ENCODE assay signal across 17 cellular contexts in genomic region chr7:19113855-19114590, GRCh38. TPM values are rescaled to one million over a fixed set of nuclear protein-coding genes. Genes with fewer than 3 reads are reported as not detected.
A peak's percentile ranks its signal among the peaks of the same experiment; 100 is the strongest.
DNase-seq lines count a peak whose midpoint lies in the region; ATAC-seq, FAIRE-seq and TF ChIP-seq lines count a peak whose summit lies in the region.
"Had no signal": no experiment of that assay in that cellular context is flagged by ENCODE, and none has a peak within 500 bp of the region (broad histone marks: within the 10 kb centered on the region; RNA-seq: fewer than 3 reads in every experiment).

No MANE protein-coding gene starts in this region.

- H3K36me3 ChIP-seq in BJ (ENCODE audit: control insufficient read depth, insufficient read depth, low read length) (no peaks in the 10 kb centered on the region; the same call in 1 of the 2 replicates), PC-9 (ENCODE audit: low read depth) (no peaks in the 10 kb centered on the region), esophagus muscularis mucosa (no peaks in the 10 kb centered on the region), ovary (no peaks in the 10 kb centered on the region)

- CTCF ChIA-PET in BJ (lab: Yijun Ruan, JAX) (interaction anchor here (0.6 to 2.3 kb wide), 3 partner anchors 9 to 761 kb away, joined by 3 to 10 read pairs (median 5); no protein-coding TSS in a partner anchor), PC-9 (lab: Charles Lee) (no interaction called here)

- FAIRE-seq in GM19239 (lab: Jason Lieb, UNC), result no peak

- intact Hi-C loops in PC-9 (cut with micrococcal nuclease; ENCODE audit: unreplicated experiment) (no loop called here), esophagus muscularis mucosa (cut with DNase I) (no loop called here), ovary (cut with DNase I) (no loop called here)

- no peaks in the 10 kb centered on the region for H3K79me2 ChIP-seq in PC-9 (ENCODE audit: low read depth)

- H3K9me2 ChIP-seq in PC-9 (ENCODE audit: insufficient read depth), result no peaks in the 10 kb centered on the region

- TF ChIP-seq CTCF in BJ (IDR thresholded peaks at IDR 0.05; ENCODE audit: insufficient read depth, low read depth, low read length) (no peak), PC-9 (conservative IDR thresholded peaks at IDR 0.05) (no peak), esophagus muscularis mucosa (IDR thresholded peaks at IDR 0.05) (no peak), ovary (IDR thresholded peaks at IDR 0.05) (no peak)

- H4K20me1 ChIP-seq in PC-9 (ENCODE audit: insufficient read depth), result no peaks in the 10 kb centered on the region

- no peaks in the 10 kb centered on the region for H3F3A ChIP-seq in PC-9 (ENCODE audit: insufficient read depth, low read depth)

- TF ChIP-seq POLR2A in esophagus muscularis mucosa (IDR thresholded peaks at IDR 0.05; ENCODE audit: low read depth) (no peak), ovary (IDR thresholded peaks at IDR 0.05) (no peak)

- no peak for DNase-seq in BJ (ENCODE audit: low read depth)
- no peak for DNase-seq in PC-9
- DNase-seq in esophagus muscularis mucosa (ENCODE audit: extremely low spot score), result no peak
- DNase-seq in ovary, result no peak
- no peak for DNase-seq in GM19239 (ENCODE audit: insufficient read length, low spot score)
- DNase-seq in DMS79 (lab: John Stamatoyannopoulos, UW), result no peak
- DNase-seq: CD4-positive, alpha-beta memory T cell; NCI-H446 treated with DMSO at 0.1 percent for 48 hours; stimulated activated naive CD4-positive, alpha-beta T cell; T-helper 17 cell had no signal

- ATAC-seq in GM19395 (IDR thresholded peaks at IDR 0.05; ENCODE audit: unreplicated experiment) (no peak), GM21619 (IDR thresholded peaks at IDR 0.05; ENCODE audit: unreplicated experiment) (no peak)
- ATAC-seq: Panc1, T-helper 17 cell had no signal

- 36% methylated on average over 4 of the region's 4 CpGs for WGBS in esophagus muscularis mucosa
- WGBS in ovary, 3 donors, result 46 to 62% (median 47%) methylated on average over 4 of the region's 4 CpGs

- H3K27me3 ChIP-seq in BJ (ENCODE audit: control insufficient read depth, insufficient read depth, low read length), result no peaks in the 10 kb centered on the region
- H3K27me3 ChIP-seq in PC-9 (ENCODE audit: insufficient read depth, low read depth), result no peaks in the 10 kb centered on the region
- H3K27me3 ChIP-seq in esophagus muscularis mucosa, result peaks cover 0 to 86% (median 11%) of the 10 kb centered on the region in 4 donors
- H3K27me3 ChIP-seq in ovary, result no peaks in the 10 kb centered on the region

- H3K4me1 ChIP-seq in PC-9 (replicated peaks; ENCODE audit: insufficient read depth), result no peaks in the 10 kb centered on the region
- peaks cover 16 to 50% (median 49%) of the 10 kb centered on the region in 4 donors for H3K4me1 ChIP-seq in esophagus muscularis mucosa
- peaks cover 2% of the 10 kb centered on the region for H3K4me1 ChIP-seq in ovary (ENCODE audit: insufficient read depth)

- H3K9me3 ChIP-seq in PC-9 (ENCODE audit: insufficient read depth, low read depth) (no peaks in the 10 kb centered on the region), esophagus muscularis mucosa (no peaks in the 10 kb centered on the region), ovary (no peaks in the 10 kb centered on the region)

- H3K4me2 ChIP-seq in PC-9, result no peak overlapping the region; the same call in 1 of the 2 replicates

- H3K27ac ChIP-seq in PC-9 (no peak overlapping the region), esophagus muscularis mucosa (replicated peaks in 1 of 4) (peak overlapping the region in 3 of 4 donors; percentile 22 to 84 (median 83)), ovary (no peak overlapping the region)
- H3K27ac ChIP-seq: epithelial cell of prostate had no signal

- H2AFZ ChIP-seq in PC-9, result peak overlapping the region; percentile 6; the same call in 1 of the 2 replicates

- TF ChIP-seq EP300 in esophagus muscularis mucosa (IDR thresholded peaks at IDR 0.05) (no peak), ovary (IDR thresholded peaks at IDR 0.05) (no peak)

- POLR2A ChIA-PET in BJ (lab: Charles Lee), result interaction anchor here (0.6 to 1.0 kb wide), 3 partner anchors 18 to 503 kb away, joined by 3 read pairs; no protein-coding TSS in a partner anchor
- POLR2A ChIA-PET in PC-9 (lab: Charles Lee; ENCODE audit: unreplicated experiment), result interaction anchor here (0.6 to 0.7 kb wide), 2 partner anchors 55 to 128 kb away, joined by 3 read pairs; no protein-coding TSS in a partner anchor

- no TSS peak for BruUV-seq in PC-9 (replicated peaks; lab: Mats Ljungman, UMichigan)

- H3K4me3 ChIP-seq in BJ (ENCODE audit: low read depth, low read length) (peak overlapping the region; percentile 87), PC-9 (no peak overlapping the region), esophagus muscularis mucosa (peak overlapping the region; percentile 0 to 89 (median 68)), ovary (peak overlapping the region; percentile 69)

RNA-seq across cellular contexts. Expression of gene TWIST1, which starts 3.4 kb away (rescaled TPM):
- polyA plus RNA-seq in BJ (2011; rRNA removed) (19.8 and 28.2 TPM in 2 replicates), ovary (1 to 10 TPM; 4.3 to 6.9 TPM)
- 39.1 and 47.7 TPM in 2 replicates for polyA minus RNA-seq in BJ (2011; rRNA and poly(A)+ RNA removed)
- total RNA-seq in PC-9 (2021) (1.0 and 2.0 TPM in 2 replicates), esophagus muscularis mucosa (10 to 100 TPM; 15.6 to 18.3 (median 16.1) TPM), ovary (1 to 10 TPM; 2.7 to 8.6 (median 5.0) TPM)
- total RNA-seq: CD4-positive, alpha-beta memory T cell; T-helper 17 cell had no signal
- polyA plus RNA-seq: CD4-positive, alpha-beta memory T cell had no signal

RNA-seq across cellular contexts. Expression of gene FERD3L, which starts 31.2 kb away (rescaled TPM):
- not detected in 2 replicates for polyA plus RNA-seq in BJ (2011; rRNA removed)
- polyA minus RNA-seq in BJ (2011; rRNA and poly(A)+ RNA removed), result not detected in 2 replicates
- not detected in 2 replicates for total RNA-seq in PC-9 (2021)
- total RNA-seq in esophagus muscularis mucosa, result not detected
- not detected for total RNA-seq in ovary
- polyA plus RNA-seq in ovary, result not detected
- total RNA-seq: activated T-helper 2 cell treated with anti-CD3 and anti-CD28 coated beads, Interferon-gamma antibody, Interleukin-2, Interleukin-4, amounts not matched to agents 10 μg/mL and 5 μg/mL and 100 μg/mL, durations not matched to agents 14 hours and 24 hours and 36 hours; CD4-positive, alpha-beta memory T cell; mesenteric fat pad; progenitor cell of endocrine pancreas; T-helper 17 cell had no signal
- polyA plus RNA-seq: CD4-positive, alpha-beta memory T cell had no signal

Comparison
In these comparisons a context has a peak if more than half of its experiments do, and no peak if none do; other contexts are left out.
1. H3K27ac ChIP-seq: peak in esophagus muscularis mucosa (3 of 4); none in PC-9 (single experiment) and ovary (0 of 2).